13 cellular contexts compared by ENCODE assay signal in the genomic region with DNA sequence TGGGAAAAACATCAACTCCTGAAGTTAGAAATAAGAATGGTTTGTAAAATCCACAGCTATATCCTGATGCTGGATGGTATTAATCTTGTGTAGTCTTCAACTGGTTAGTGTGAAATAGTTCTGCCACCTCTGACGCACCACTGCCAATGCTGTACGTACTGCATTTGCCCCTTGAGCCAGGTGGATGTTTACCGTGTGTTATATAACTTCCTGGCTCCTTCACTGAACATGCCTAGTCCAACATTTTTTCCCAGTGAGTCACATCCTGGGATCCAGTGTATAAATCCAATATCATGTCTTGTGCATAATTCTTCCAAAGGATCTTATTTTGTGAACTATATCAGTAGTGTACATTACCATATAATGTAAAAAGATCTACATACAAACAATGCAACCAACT. TPM values are rescaled to one million over a fixed set of nuclear protein-coding genes. Genes with fewer than 3 reads are reported as not detected.
DNase-seq lines count a peak whose midpoint lies in the region; ATAC-seq and TF ChIP-seq lines count a peak whose summit lies in the region.
"Not testable (repeated sequence)": the region's sequence is repeated elsewhere in the genome, so short reads cannot be mapped to it uniquely, and the experiment has no call there.
"Had no signal": no experiment of that assay in that cellular context is flagged by ENCODE, and none has a peak within 500 bp of the region (broad histone marks: within the 10 kb centered on the region; RNA-seq: fewer than 3 reads in every experiment).

No MANE protein-coding gene starts in this region.

- H3K27me3 ChIP-seq in esophagus muscularis mucosa, result not testable (repeated sequence)

- TF ChIP-seq CTCF in esophagus muscularis mucosa (IDR thresholded peaks at IDR 0.05), result not testable (repeated sequence)

- H3K4me3 ChIP-seq in SK-N-MC, esophagus muscularis mucosa: not testable (repeated sequence)

- DNase-seq in A172 (ENCODE audit: low spot score) (peak; percentile 85), EH (ENCODE audit: low read depth) (peak; percentile 73), LoVo (ENCODE audit: low spot score) (peak; percentile 25), astrocyte of the hippocampus (ENCODE audit: low read depth, low spot score) (peak; percentile 12), renal cortical epithelial cell (ENCODE audit: low read depth) (peak; percentile 49)
- DNase-seq in SK-N-MC (ENCODE audit: low read depth, low spot score); esophagus muscularis mucosa (ENCODE audit: extremely low spot score); left lobe of liver (ENCODE audit: low spot score): not testable (repeated sequence)

- ATAC-seq in left lobe of liver, result peak; percentile 64

- TF ChIP-seq POLR2A in esophagus muscularis mucosa (IDR thresholded peaks at IDR 0.05; ENCODE audit: low read depth), result not testable (repeated sequence)

- not testable (repeated sequence) for TF ChIP-seq EP300 in esophagus muscularis mucosa (IDR thresholded peaks at IDR 0.05)

- intact Hi-C loops in esophagus muscularis mucosa (cut with DNase I), result loop anchor here (10.0 kb wide), 1 partner anchor 97 kb away; no protein-coding TSS in a partner anchor

- H3K9ac ChIP-seq in SK-N-MC (ENCODE audit: insufficient read length), result not testable (repeated sequence)

- 53% methylated on average over 3 of the region's 3 CpGs for WGBS in esophagus muscularis mucosa

- peaks cover 4 to 25% (median 16%) of the 10 kb centered on the region in 4 donors for H3K4me1 ChIP-seq in esophagus muscularis mucosa

- H3K36me3 ChIP-seq in SK-N-MC (ENCODE audit: insufficient read depth, low read length) (peaks cover 62% of the 10 kb centered on the region), esophagus muscularis mucosa (peaks cover 65 to 67% (median 66%) of the 10 kb centered on the region in 4 donors)

- not testable (repeated sequence) for H3K9me3 ChIP-seq in SK-N-MC (ENCODE audit: low read depth, low read length); esophagus muscularis mucosa

- H3K27ac ChIP-seq in SK-N-MC (0 out of 2 replicates have a peak overlapping the region, but pooled peaks have one; percentile 56), esophagus muscularis mucosa (replicated peaks in 1 of 4) (peak overlapping the region; percentile 9 to 50 (median 47))

RNA-seq across cellular contexts. Expression of a gene that starts 4.7 kb away (rescaled TPM):
- total RNA-seq in A172 (2014; rRNA removed; shearing (Covaris generic)), result 0.64 and 2.9 TPM in 2 replicates
- total RNA-seq in esophagus muscularis mucosa (not detected), left lobe of liver (not detected), renal cortical epithelial cell (0.20 TPM in 1 of 2 replicates, not detected in the other)
- total RNA-seq: activated naive CD8-positive, alpha-beta T cell treated with anti-CD3 and anti-CD28 coated beads, Interleukin-2, amount 10 ng/mL, durations not matched to agents 7 days and 5 days; lung; WTC11 had no signal

RNA-seq across cellular contexts. Expression of a gene that starts 13.0 kb away (rescaled TPM):
- total RNA-seq in A172 (2014; rRNA removed; shearing (Covaris generic)), result 872 and 1,087 TPM in 2 replicates
- total RNA-seq in esophagus muscularis mucosa (100 to 1,000 TPM; 399 to 523 (median 446) TPM), left lobe of liver (450 TPM), renal cortical epithelial cell (1,349 and 2,674 TPM in 2 replicates)

RNA-seq across cellular contexts. Expression of a gene that starts 48.3 kb away (rescaled TPM):
- not detected in 2 replicates for total RNA-seq in A172 (2014; rRNA removed; shearing (Covaris generic))
- total RNA-seq in esophagus muscularis mucosa (not detected), left lobe of liver (not detected), renal cortical epithelial cell (not detected in 2 replicates)
- total RNA-seq: activated naive CD8-positive, alpha-beta T cell treated with anti-CD3 and anti-CD28 coated beads, Interleukin-2, amount 10 ng/mL, durations not matched to agents 7 days and 5 days; endodermal cell; H1; lung; WTC11 had no signal
